ENCODE assay signal across 1 cellular context in genomic region chr22:19176732-19177131, GRCh38.
TF ChIP-seq lines count a peak whose summit lies in the region.

No MANE protein-coding gene starts in this region.

TF ChIP-seq in H1, 55 proteins besides CTCF, POLR2A, EP300 and RAD21:
- TF ChIP-seq GABPA (IDR thresholded peaks at IDR 0.05; ENCODE audit: borderline replicate concordance, insufficient read depth, low read length) (no peak), HDAC2 (IDR thresholded peaks at IDR 0.05; ENCODE audit: borderline replicate concordance in 1 of 2, low read depth in 2 of 2, low read length in 2 of 2) (no peak), SIRT6 (IDR thresholded peaks at IDR 0.05; ENCODE audit: low read length) (no peak), MAX (IDR thresholded peaks at IDR 0.05) (no peak), TAF1 (IDR thresholded peaks at IDR 0.05; ENCODE audit: low read depth, low read length) (no peak), CBX8 (IDR thresholded peaks at IDR 0.05; ENCODE audit: borderline replicate concordance, low read depth, low read length) (no peak), POLR2AphosphoS5 (IDR thresholded peaks at IDR 0.05; ENCODE audit: low read depth, low read length) (no peak; the same call in 1 of the 2 replicates), SP1 (IDR thresholded peaks at IDR 0.05; ENCODE audit: low read depth, low read length) (no peak)
TF ChIP-seq in H1: peak in this region for 0.
